In genomic region chr7:84364708-84365107, GRCh38 we compare ENCODE assay signal across 12 cellular contexts.
DNase-seq lines count a peak whose midpoint lies in the region; ATAC-seq and TF ChIP-seq lines count a peak whose summit lies in the region.
"Had no signal": no experiment of that assay in that cellular context is flagged by ENCODE, and none has a peak within 500 bp of the region (broad histone marks: within the 10 kb centered on the region; RNA-seq: fewer than 3 reads in every experiment).

No MANE protein-coding gene starts in this region.

- H3K9me3 Mint-ChIP-seq in activated naive CD4-positive, alpha-beta T cell treated with anti-CD3 and anti-CD28 coated beads for 36 hours, result no peaks in the 10 kb centered on the region

- H2AFZ ChIP-seq in smooth muscle cell (ENCODE audit: low read depth), result no peak overlapping the region

- peaks cover 20% of the 10 kb centered on the region for H3K4me1 ChIP-seq in SJSA1 (replicated peaks)
- H3K4me1 ChIP-seq in smooth muscle cell (ENCODE audit: low read depth), result peaks cover 14% of the 10 kb centered on the region

- 46% methylated on average over 1 of the region's 1 CpG for WGBS in smooth muscle cell (ENCODE audit: low lambda C conversion rate)

- H3K9me3 ChIP-seq in SJSA1 (replicated peaks) (no peaks in the 10 kb centered on the region), smooth muscle cell (replicated peaks; ENCODE audit: low read depth) (no peaks in the 10 kb centered on the region)

- H3K4me1 Mint-ChIP-seq in activated naive CD4-positive, alpha-beta T cell treated with anti-CD3 and anti-CD28 coated beads for 36 hours (ENCODE audit: low read depth), result no peaks in the 10 kb centered on the region
- H3K4me1 Mint-ChIP-seq: CD8-positive, alpha-beta memory T cell had no signal

- CTCF ChIA-PET in activated naive CD4-positive, alpha-beta T cell treated with anti-CD3 and anti-CD28 coated beads for 36 hours (lab: Charles Lee), result no interaction called here

- TF ChIP-seq CTCF in fibroblast of pulmonary artery (IDR thresholded peaks at IDR 0.05; ENCODE audit: low read length, missing control alignments), result no peak
- no peak for TF ChIP-seq CTCF in smooth muscle cell (IDR thresholded peaks at IDR 0.05; ENCODE audit: borderline replicate concordance, insufficient read depth, poor library complexity, severe bottlenecking)

- no peak overlapping the region for H3K27ac Mint-ChIP-seq in activated naive CD4-positive, alpha-beta T cell treated with anti-CD3 and anti-CD28 coated beads for 36 hours
- H3K27ac Mint-ChIP-seq: CD8-positive, alpha-beta memory T cell had no signal

- H3K4me3 Mint-ChIP-seq in activated naive CD4-positive, alpha-beta T cell treated with anti-CD3 and anti-CD28 coated beads for 36 hours, result no peak overlapping the region
- H3K4me3 Mint-ChIP-seq: CD8-positive, alpha-beta memory T cell had no signal

- peak overlapping the region; percentile 9 for H3K4me2 ChIP-seq in smooth muscle cell

- peaks cover 5% of the 10 kb centered on the region for H3K27me3 Mint-ChIP-seq in activated naive CD4-positive, alpha-beta T cell treated with anti-CD3 and anti-CD28 coated beads for 36 hours (ENCODE audit: low read depth)
- H3K27me3 Mint-ChIP-seq: CD8-positive, alpha-beta memory T cell had no signal

- DNase-seq in H4 (ENCODE audit: low spot score) (peak; percentile 85), SJSA1 (ENCODE audit: low read depth in 1 of 2, low spot score in 2 of 2) (peak in 1 of 2 experiments; percentile 64), fibroblast of pulmonary artery (ENCODE audit: low read depth) (peak; percentile 11), smooth muscle cell (lab: John Stamatoyannopoulos, UW; ENCODE audit: unreplicated experiment) (no peak), midbrain (lab: John Stamatoyannopoulos, UW) (no peak)
- no peak for DNase-seq in activated naive CD4-positive, alpha-beta T cell treated with anti-CD3 and anti-CD28 coated beads for 36 hours
- DNase-seq: CD8-positive, alpha-beta memory T cell; GDM1; KBM-7; NCI-H1417; stimulated activated CD4-positive, alpha-beta T cell treated with anti-CD3 and anti-CD28 coated beads, Interleukin-15, amount 100 ng/mL, for 24 hours had no signal

- H4K20me1 ChIP-seq in smooth muscle cell (ENCODE audit: low read depth), result no peaks in the 10 kb centered on the region

- H3K27me3 ChIP-seq in SJSA1 (replicated peaks), result no peaks in the 10 kb centered on the region
- H3K27me3 ChIP-seq in smooth muscle cell (ENCODE audit: low read depth), result no peaks in the 10 kb centered on the region

- H3K9ac ChIP-seq in smooth muscle cell (ENCODE audit: low read depth), result no peak overlapping the region

- H3K27ac ChIP-seq in SJSA1 (peak overlapping the region; percentile 63), smooth muscle cell (ENCODE audit: low read depth) (no peak overlapping the region)

- H3F3A ChIP-seq in smooth muscle cell (ENCODE audit: low read depth), result no peaks in the 10 kb centered on the region

- no peaks in the 10 kb centered on the region for H3K36me3 Mint-ChIP-seq in activated naive CD4-positive, alpha-beta T cell treated with anti-CD3 and anti-CD28 coated beads for 36 hours (ENCODE audit: low read depth)
- H3K36me3 Mint-ChIP-seq: CD8-positive, alpha-beta memory T cell had no signal

- H3K36me3 ChIP-seq in SJSA1, result no peaks in the 10 kb centered on the region
- H3K36me3 ChIP-seq in smooth muscle cell (ENCODE audit: low read depth), result no peaks in the 10 kb centered on the region

- no peak for ATAC-seq in GM19463 (IDR thresholded peaks at IDR 0.05; ENCODE audit: unreplicated experiment)

- intact Hi-C loops in activated naive CD4-positive, alpha-beta T cell treated with anti-CD3 and anti-CD28 coated beads for 36 hours (cut with micrococcal nuclease), result no loop called here

- H3K79me2 ChIP-seq in smooth muscle cell (ENCODE audit: low read depth), result no peaks in the 10 kb centered on the region

- no peak overlapping the region for H3K4me3 ChIP-seq in SJSA1
- no peak overlapping the region for H3K4me3 ChIP-seq in fibroblast of pulmonary artery (replicated peaks; ENCODE audit: low read depth, low read length)
- H3K4me3 ChIP-seq in smooth muscle cell, result no peak overlapping the region

Comparison
In these comparisons a context has a peak if more than half of its experiments do, and no peak if none do; other contexts are left out.
1. DNase-seq: peak in H4 (single experiment) and fibroblast of pulmonary artery (single experiment); none in smooth muscle cell (single experiment), midbrain (single experiment) and activated naive CD4-positive, alpha-beta T cell treated with anti-CD3 and anti-CD28 coated beads for 36 hours (single experiment).